ENCODE assay signal across 20 cellular contexts in the genomic region with DNA sequence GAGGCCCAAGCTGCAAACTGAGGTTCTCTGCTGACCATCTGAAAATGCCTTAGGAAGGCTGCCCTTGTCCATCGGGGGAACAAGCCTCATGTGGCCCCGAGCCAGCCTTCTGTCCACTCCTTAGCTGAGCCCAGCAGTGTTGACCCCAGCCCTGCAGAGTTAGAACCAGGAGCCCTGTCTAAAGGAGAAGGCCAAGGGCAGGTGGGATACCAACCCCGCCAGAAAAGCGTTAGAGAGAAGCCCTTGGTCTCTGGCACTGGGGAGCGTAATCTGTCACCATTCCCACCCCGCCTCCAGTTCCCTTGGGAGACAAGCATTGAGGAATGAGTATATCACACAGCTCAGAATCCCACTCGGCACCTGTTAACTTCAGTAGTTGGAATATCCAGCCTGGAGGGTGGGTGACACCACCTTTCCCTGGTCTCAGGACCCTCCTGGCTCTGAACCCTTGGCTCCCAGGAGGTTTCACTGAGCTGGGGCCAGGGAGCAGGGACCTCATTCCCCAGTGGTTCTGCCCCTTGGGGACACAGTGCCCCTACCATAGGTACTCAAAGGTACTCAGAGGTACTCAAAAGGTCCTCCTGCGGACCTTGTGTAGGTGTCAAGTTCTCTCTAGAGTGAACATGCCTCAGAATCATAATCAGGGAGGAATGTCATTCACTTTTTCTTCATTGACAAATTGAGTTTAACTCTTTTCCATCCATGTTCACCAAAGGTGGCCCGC. TPM values are rescaled to one million over a fixed set of nuclear protein-coding genes. Genes with fewer than 3 reads are reported as not detected.
DNase-seq lines count a peak whose midpoint lies in the region; ATAC-seq and TF ChIP-seq lines count a peak whose summit lies in the region.
"Had no signal": no experiment of that assay in that cellular context is flagged by ENCODE, and none has a peak within 500 bp of the region (broad histone marks: within the 10 kb centered on the region; RNA-seq: fewer than 3 reads in every experiment).

No MANE protein-coding gene starts in this region.

- no peak overlapping the region for H3K9ac ChIP-seq in liver (ENCODE audit: low read depth in 1 of 2, low read length in 2 of 2)

- TF ChIP-seq RAD21 in liver (IDR thresholded peaks at IDR 0.05), result no peak

- DNase-seq in CD14-positive monocyte (ENCODE audit: low spot score), result no peak
- DNase-seq in stomach, result no peak
- DNase-seq in CD8-positive, alpha-beta T cell, result no peak
- DNase-seq in amniotic stem cell (lab: John Stamatoyannopoulos, UW), result no peak
- DNase-seq in DMS79 (lab: John Stamatoyannopoulos, UW), result no peak
- DNase-seq: activated CD8-positive, alpha-beta T cell treated with anti-CD3 and anti-CD28 coated beads, Interleukin-2, amount 10 ng/mL, durations not matched to agents 7 days and 5 days; amygdala; cortex of kidney; kidney glomerular epithelial cell; NCI-H2029 treated with DMSO at 0.1 percent for 48 hours; NCI-H526 treated with DMSO at 0.1 percent for 48 hours; stimulated activated CD4-positive, alpha-beta T cell treated with anti-CD3 and anti-CD28 coated beads, Interleukin-4, amount 100 ng/mL, for 1 hour; WERI-Rb-1 had no signal

- no peak for TF ChIP-seq CTCF in CD14-positive monocyte (IDR thresholded peaks at IDR 0.05)
- no peak for TF ChIP-seq CTCF in liver (IDR thresholded peaks at IDR 0.05; ENCODE audit: low read depth, low read length, missing input control)
- TF ChIP-seq CTCF in stomach (IDR thresholded peaks at IDR 0.05), result no peak
- TF ChIP-seq CTCF in CD8-positive, alpha-beta T cell (IDR thresholded peaks at IDR 0.05), result no peak

- H3K36me3 ChIP-seq in liver (ENCODE audit: control insufficient read depth in 4 of 4, insufficient read depth in 3 of 4, low read depth in 1 of 4, low read length in 3 of 4) (peaks cover 13 to 76% (median 55%) of the 10 kb centered on the region in 4 donors), stomach (peaks cover 60 to 79% (median 75%) of the 10 kb centered on the region in 4 donors)
- H3K36me3 ChIP-seq in CD8-positive, alpha-beta T cell (ENCODE audit: insufficient read depth, low read length), result peaks cover 48% of the 10 kb centered on the region

- H3K4me1 Mint-ChIP-seq in CD14-positive monocyte, result peaks cover 33% of the 10 kb centered on the region
- H3K4me1 Mint-ChIP-seq in CD8-positive, alpha-beta T cell (ENCODE audit: low read depth), result no peaks in the 10 kb centered on the region
- H3K4me1 Mint-ChIP-seq: activated T-helper 17 cell treated with anti-CD3 and anti-CD28 coated beads, Interleukin-2, amount 50 U/mL, for 72 hours had no signal

- no peak overlapping the region for H3K4me3 Mint-ChIP-seq in CD14-positive monocyte
- no peak overlapping the region for H3K4me3 Mint-ChIP-seq in CD8-positive, alpha-beta T cell
- H3K4me3 Mint-ChIP-seq: activated CD8-positive, alpha-beta T cell treated with anti-CD3 and anti-CD28 coated beads, Interleukin-2, amount 10 ng/mL, durations not matched to agents 7 days and 5 days; activated T-helper 17 cell treated with anti-CD3 and anti-CD28 coated beads, Interleukin-2, amount 50 U/mL, for 72 hours; natural killer cell treated with Interleukin-12 subunit alpha and Interleukin-12 subunit beta and Interleukin-15 and Interleukin-18, amount 100 ng/mL, for 72 hours had no signal

- CTCF ChIA-PET in CD8-positive, alpha-beta T cell (lab: Charles Lee), result no interaction called here

- no peak for ATAC-seq in GM21576 (IDR thresholded peaks at IDR 0.05; ENCODE audit: unreplicated experiment)
- ATAC-seq in CD8-positive, alpha-beta T cell, result no peak
- ATAC-seq: activated CD8-positive, alpha-beta T cell treated with anti-CD3 and anti-CD28 coated beads, Interleukin-2, amount 10 ng/mL, durations not matched to agents 7 days and 5 days; activated T-helper 17 cell treated with anti-CD3 and anti-CD28 coated beads, Interleukin-2, amount 50 U/mL, for 72 hours; esophagus mucosa; HCT116; natural killer cell treated with Interleukin-12 subunit alpha and Interleukin-12 subunit beta and Interleukin-15 and Interleukin-18, amount 100 ng/mL, for 72 hours had no signal

- peaks cover 0 to 12% (median under 1%) of the 10 kb centered on the region in 4 donors for H3K9me3 ChIP-seq in liver (ENCODE audit: control insufficient read depth in 4 of 4, low read length in 3 of 4)
- H3K9me3 ChIP-seq in stomach, result peaks cover 0 to 10% (median 5%) of the 10 kb centered on the region in 4 donors
- H3K9me3 ChIP-seq in CD8-positive, alpha-beta T cell (ENCODE audit: low read length), result no peaks in the 10 kb centered on the region

- H3K27me3 ChIP-seq in liver (ENCODE audit: control insufficient read depth in 4 of 4, insufficient read depth in 4 of 4, low read length in 3 of 4) (no peaks in the 10 kb centered on the region), stomach (no peaks in the 10 kb centered on the region)
- no peaks in the 10 kb centered on the region for H3K27me3 ChIP-seq in CD8-positive, alpha-beta T cell (ENCODE audit: insufficient read depth, low read length)

- POLR2A ChIA-PET in CD8-positive, alpha-beta T cell (lab: Charles Lee), result interaction anchor here (1.2 kb wide), 1 partner anchor 10 kb away, joined by 3 read pairs; no protein-coding TSS in a partner anchor

- WGBS in liver, result 93% methylated on average over 9 of the region's 9 CpGs
- 88 to 93% (median 92%) methylated on average over 9 of the region's 9 CpGs for WGBS in stomach, 5 donors

- H3K4me1 ChIP-seq in liver (ENCODE audit: control insufficient read depth in 4 of 4, insufficient read depth in 4 of 4, low read length in 3 of 4), result peaks cover 9 to 60% (median 20%) of the 10 kb centered on the region in 4 donors
- H3K4me1 ChIP-seq in stomach, result peaks cover 47 to 63% (median 49%) of the 10 kb centered on the region in 4 donors
- no peaks in the 10 kb centered on the region for H3K4me1 ChIP-seq in CD8-positive, alpha-beta T cell (ENCODE audit: insufficient read depth, low read length)

- no peak for TF ChIP-seq EP300 in stomach (IDR thresholded peaks at IDR 0.05)

- H3K4me3 ChIP-seq in liver (ENCODE audit: low read depth in 1 of 3, low read length in 3 of 3) (no peak overlapping the region), stomach (peak overlapping the region in 1 of 4 donors; percentile 20)
- no peak overlapping the region for H3K4me3 ChIP-seq in CD8-positive, alpha-beta T cell (ENCODE audit: low read depth, low read length)

- no peak for TF ChIP-seq POLR2A in stomach (IDR thresholded peaks at IDR 0.05)

- H3K36me3 Mint-ChIP-seq in CD14-positive monocyte, result peaks cover 75 to 81% of the 10 kb centered on the region in 2 donors
- H3K36me3 Mint-ChIP-seq in CD8-positive, alpha-beta T cell, result peaks cover 76% of the 10 kb centered on the region

- peak overlapping the region; percentile 49 for H3K27ac ChIP-seq in cingulate gyrus (ENCODE audit: low read depth, low read length)
- H3K27ac ChIP-seq in liver (ENCODE audit: low read depth in 1 of 2, low read length in 2 of 2), result peak overlapping the region; percentile 88 to 93
- peak overlapping the region; percentile 6 to 82 (median 77) for H3K27ac ChIP-seq in stomach
- H3K27ac ChIP-seq in CD8-positive, alpha-beta T cell (ENCODE audit: low read depth, low read length), result no peak overlapping the region
- H3K27ac ChIP-seq: WERI-Rb-1 had no signal

- intact Hi-C loops in CD14-positive monocyte (cut with micrococcal nuclease) (no loop called here), stomach (cut with DNase I; ENCODE audit: low total_unique reads) (no loop called here)
- intact Hi-C loops in CD8-positive, alpha-beta T cell (cut with DNase I, micrococcal nuclease), result no loop called here

- peaks cover 0 to 11% (median 7%) of the 10 kb centered on the region in 7 donors for H3K9me3 Mint-ChIP-seq in CD14-positive monocyte
- no peaks in the 10 kb centered on the region for H3K9me3 Mint-ChIP-seq in CD8-positive, alpha-beta T cell
- H3K9me3 Mint-ChIP-seq: activated T-helper 17 cell treated with anti-CD3 and anti-CD28 coated beads, Interleukin-2, amount 50 U/mL, for 72 hours; natural killer cell treated with Interleukin-12 subunit alpha and Interleukin-12 subunit beta and Interleukin-15 and Interleukin-18, amount 100 ng/mL, for 72 hours had no signal

- H3K27me3 Mint-ChIP-seq in CD14-positive monocyte (ENCODE audit: low read depth in 3 of 3), result peaks cover 0 to 2% (median 0%) of the 10 kb centered on the region in 3 donors
- no peaks in the 10 kb centered on the region for H3K27me3 Mint-ChIP-seq in CD8-positive, alpha-beta T cell (ENCODE audit: low read depth)
- H3K27me3 Mint-ChIP-seq: activated T-helper 17 cell treated with anti-CD3 and anti-CD28 coated beads, Interleukin-2, amount 50 U/mL, for 72 hours; natural killer cell treated with Interleukin-12 subunit alpha and Interleukin-12 subunit beta and Interleukin-15 and Interleukin-18, amount 100 ng/mL, for 72 hours had no signal

- peak overlapping the region; percentile 76 to 97 (median 92) for H3K27ac Mint-ChIP-seq in CD14-positive monocyte
- H3K27ac Mint-ChIP-seq in CD8-positive, alpha-beta T cell, result no peak overlapping the region
- H3K27ac Mint-ChIP-seq: activated CD8-positive, alpha-beta T cell treated with anti-CD3 and anti-CD28 coated beads, Interleukin-2, amount 10 ng/mL, durations not matched to agents 7 days and 5 days; activated T-helper 17 cell treated with anti-CD3 and anti-CD28 coated beads, Interleukin-2, amount 50 U/mL, for 72 hours; natural killer cell treated with Interleukin-12 subunit alpha and Interleukin-12 subunit beta and Interleukin-15 and Interleukin-18, amount 100 ng/mL, for 72 hours had no signal

RNA-seq across cellular contexts. Expression of gene ETS2, which starts 16.4 kb away (rescaled TPM):
- polyA plus RNA-seq in CD14-positive monocyte (10 to 100 TPM; 54.2 to 59.5 TPM), liver (10 to 100 TPM; 40.8 to 42.8 TPM), stomach (10 to 100 TPM; 40.2 to 60.3 (median 57.0) TPM)
- total RNA-seq in liver (10 to 100 TPM; 20.2 to 90.7 TPM), stomach (10 to 100 TPM; 33.8 to 80.0 (median 44.3) TPM)
- total RNA-seq in CD8-positive, alpha-beta T cell, result 10 to 100 TPM in 1 of 2 experiments, 1 to 10 TPM in 1; 8.1 to 10.0 TPM
